1 cellular context compared by ENCODE assay signal in genomic region chr6:136403166-136403980, GRCh38.
TF ChIP-seq lines count a peak whose summit lies in the region.

No MANE protein-coding gene starts in this region.

TF ChIP-seq in GM23338, 12 proteins besides CTCF, POLR2A, EP300 and RAD21 (continued from another document):
- TF ChIP-seq ZNF462 (CRISPR knock-in tag; IDR thresholded peaks at IDR 0.05) (no peak), CREB1 (CRISPR knock-in tag; IDR thresholded peaks at IDR 0.05; ENCODE audit: low read depth) (no peak)
